Comparison of ENCODE assay signal across 26 cellular contexts in genomic region chr20:10255846-10256245, GRCh38. TPM values are rescaled to one million over a fixed set of nuclear protein-coding genes. Genes with fewer than 3 reads are reported as not detected.
"Had no signal": no experiment of that assay in that cellular context is flagged by ENCODE, and none has a peak within 500 bp of the region (broad histone marks: within the 10 kb centered on the region; RNA-seq: fewer than 3 reads in every experiment).

No MANE protein-coding gene starts in this region.

- H3K27me3 ChIP-seq: sigmoid colon, stomach, thyroid gland had no signal

- H3K27ac ChIP-seq: coronary artery, esophagus squamous epithelium, lower lobe of right lung, prostate gland, sigmoid colon, stomach, thyroid gland had no signal

- ATAC-seq: effector memory CD8-positive, alpha-beta T cell; left ventricle myocardium superior; lower lobe of right lung; naive thymus-derived CD8-positive, alpha-beta T cell; right cardiac atrium; stimulated activated effector memory CD8-positive, alpha-beta T cell treated with anti-CD3 and anti-CD28 coated beads, Interleukin-12 subunit alpha, Interleukin-12 subunit beta, amount 100 ng/mL, for 72 hours had no signal

- FAIRE-seq: endometrium, keratinocyte had no signal

- DNase-seq: dermis blood vessel endothelial cell; effector memory CD8-positive, alpha-beta T cell; erythroblast; esophagus squamous epithelium; foreskin melanocyte; glutamatergic neuron; hypothalamus; immature natural killer cell; left ventricle myocardium superior; lower lobe of right lung; naive thymus-derived CD8-positive, alpha-beta T cell; nephron progenitor cell; nucleus accumbens; right cardiac atrium; sigmoid colon; stimulated activated CD4-positive, alpha-beta T cell treated with anti-CD3 and anti-CD28 coated beads, Interleukin-2, amount 100 ng/mL, for 24 hours; stimulated activated CD4-positive, alpha-beta T cell treated with anti-CD3 and anti-CD28 coated beads, Interleukin-4, amount 100 ng/mL, for 24 hours; stimulated activated naive CD4-positive, alpha-beta T cell treated with Interleukin-2 at 50 U/mL for 16 hours; stomach; thyroid gland; trophoblast cell had no signal

- H3K36me3 ChIP-seq: esophagus squamous epithelium, lower lobe of right lung, prostate gland, sigmoid colon, stomach, thyroid gland had no signal

- H3K4me1 ChIP-seq: esophagus squamous epithelium, lower lobe of right lung, prostate gland, sigmoid colon, stomach, thyroid gland had no signal

- H3K9me3 ChIP-seq: esophagus squamous epithelium, lower lobe of right lung, prostate gland, sigmoid colon, stomach, thyroid gland had no signal

- H3K4me3 ChIP-seq: coronary artery, esophagus squamous epithelium, lower lobe of right lung, prostate gland, sigmoid colon, stomach, thyroid gland had no signal

RNA-seq across cellular contexts. Expression of gene SNAP25, which starts 37.2 kb away (rescaled TPM):
- total RNA-seq: dermis blood vessel endothelial cell; naive thymus-derived CD8-positive, alpha-beta T cell had no signal
- polyA plus RNA-seq: immature natural killer cell, keratinocyte had no signal
